In the genomic region with DNA sequence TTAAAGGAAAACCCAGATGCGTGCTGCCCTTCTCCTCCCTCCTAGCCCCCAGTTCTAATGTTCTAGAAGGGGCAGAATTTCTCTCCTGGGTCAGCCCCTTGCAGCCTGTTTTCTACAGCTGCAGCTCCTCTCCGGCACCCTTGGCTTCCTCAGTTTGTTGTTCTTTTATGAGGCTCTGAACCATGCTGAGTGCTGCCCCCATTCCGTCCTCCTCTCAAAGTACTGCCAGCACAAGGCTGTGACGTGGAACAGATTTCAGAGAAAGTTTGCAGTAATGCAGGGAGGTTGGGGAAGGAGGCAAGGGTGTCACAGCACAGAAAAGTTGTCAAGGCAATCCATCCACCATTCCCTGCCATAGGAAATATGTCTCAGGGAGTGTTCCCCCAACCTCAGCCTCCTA, we compare ENCODE assay signal across 15 cellular contexts.
DNase-seq lines count a peak whose midpoint lies in the region; ATAC-seq and TF ChIP-seq lines count a peak whose summit lies in the region.
"Had no signal": no experiment of that assay in that cellular context is flagged by ENCODE, and none has a peak within 500 bp of the region (broad histone marks: within the 10 kb centered on the region; RNA-seq: fewer than 3 reads in every experiment).

No MANE protein-coding gene starts in this region.

- H3K4me2 ChIP-seq in GM23248 (ENCODE audit: unreplicated experiment), result no peak overlapping the region

- H3K36me3 ChIP-seq in naive thymus-derived CD4-positive, alpha-beta T cell (ENCODE audit: control insufficient read depth in 2 of 3, insufficient read depth in 3 of 3, low read length in 3 of 3), result peaks cover 0 to 50% (median 23%) of the 10 kb centered on the region in 3 experiments
- H3K36me3 ChIP-seq in thyroid gland (no peaks in the 10 kb centered on the region), GM23248 (ENCODE audit: low read depth) (no peaks in the 10 kb centered on the region), H7 (replicated peaks; ENCODE audit: control insufficient read depth, insufficient read depth, low read length) (peaks cover 1% of the 10 kb centered on the region)

- no peaks in the 10 kb centered on the region for H3K9me3 Mint-ChIP-seq in activated CD8-positive, alpha-beta T cell treated with anti-CD3 and anti-CD28 coated beads, Interleukin-2, amount 10 ng/mL, durations not matched to agents 7 days and 5 days (ENCODE audit: insufficient read depth)
- no peaks in the 10 kb centered on the region for H3K9me3 Mint-ChIP-seq in effector memory CD8-positive, alpha-beta T cell
- no peaks in the 10 kb centered on the region for H3K9me3 Mint-ChIP-seq in naive thymus-derived CD4-positive, alpha-beta T cell
- H3K9me3 Mint-ChIP-seq in activated T-helper 2 cell treated with anti-CD3 and anti-CD28 coated beads, Interferon-gamma antibody, Interleukin-2, Interleukin-4, amounts not matched to agents 10 μg/mL and 5 μg/mL and 100 μg/mL, durations not matched to agents 14 hours and 24 hours and 36 hours, result no peaks in the 10 kb centered on the region
- H3K9me3 Mint-ChIP-seq: activated CD4-positive, alpha-beta memory T cell treated with anti-CD3 and anti-CD28 coated beads for 36 hours had no signal

- peaks cover 35 to 51% of the 10 kb centered on the region in 2 donors for H3K4me1 ChIP-seq in naive thymus-derived CD4-positive, alpha-beta T cell (ENCODE audit: control insufficient read depth in 2 of 2, insufficient read depth in 2 of 2, low read length in 2 of 2)
- peaks cover 67 to 87% of the 10 kb centered on the region in 2 donors for H3K4me1 ChIP-seq in thyroid gland
- H3K4me1 ChIP-seq in GM23248 (ENCODE audit: insufficient read depth), result 0 out of 2 replicates have a peak, but pooled peaks cover 11% of the 10 kb centered on the region

- TF ChIP-seq POLR2A in thyroid gland (IDR thresholded peaks at IDR 0.05), result peak in 1 of 2 donors; percentile 56

- CTCF ChIA-PET in activated CD8-positive, alpha-beta T cell treated with anti-CD3 and anti-CD28 coated beads, Interleukin-2, amount 10 ng/mL, durations not matched to agents 7 days and 5 days (lab: Charles Lee), result no interaction called here
- CTCF ChIA-PET in naive thymus-derived CD4-positive, alpha-beta T cell (lab: Charles Lee), result no interaction called here

- peaks cover 62% of the 10 kb centered on the region for H3K4me1 Mint-ChIP-seq in activated CD8-positive, alpha-beta T cell treated with anti-CD3 and anti-CD28 coated beads, Interleukin-2, amount 10 ng/mL, durations not matched to agents 7 days and 5 days (ENCODE audit: low read depth)
- peaks cover 78 to 80% of the 10 kb centered on the region in 2 donors for H3K4me1 Mint-ChIP-seq in effector memory CD8-positive, alpha-beta T cell (ENCODE audit: low read depth in 2 of 2)
- H3K4me1 Mint-ChIP-seq in naive thymus-derived CD4-positive, alpha-beta T cell, result peaks cover 38 to 57% (median 50%) of the 10 kb centered on the region in 7 donors
- peaks cover 51% of the 10 kb centered on the region for H3K4me1 Mint-ChIP-seq in activated T-helper 2 cell treated with anti-CD3 and anti-CD28 coated beads, Interferon-gamma antibody, Interleukin-2, Interleukin-4, amounts not matched to agents 10 μg/mL and 5 μg/mL and 100 μg/mL, durations not matched to agents 14 hours and 24 hours and 36 hours (ENCODE audit: low read depth)

- no peaks in the 10 kb centered on the region for H3K79me2 ChIP-seq in GM23248 (ENCODE audit: insufficient read depth)

- H3K4me3 ChIP-seq in naive thymus-derived CD4-positive, alpha-beta T cell (ENCODE audit: low read length), result no peak overlapping the region
- no peak overlapping the region for H3K4me3 ChIP-seq in thyroid gland (replicated peaks in 1 of 3)
- no peak overlapping the region for H3K4me3 ChIP-seq in GM23248
- no peak overlapping the region for H3K4me3 ChIP-seq in H7 (ENCODE audit: insufficient read depth, low read depth, low read length)

- H3K9me3 ChIP-seq in naive thymus-derived CD4-positive, alpha-beta T cell (ENCODE audit: control insufficient read depth in 2 of 3, low read length in 3 of 3), result no peaks in the 10 kb centered on the region
- H3K9me3 ChIP-seq in thyroid gland (no peaks in the 10 kb centered on the region), GM23248 (ENCODE audit: low read depth) (no peaks in the 10 kb centered on the region)

- peak overlapping the region; percentile 75 for H3K27ac Mint-ChIP-seq in activated CD8-positive, alpha-beta T cell treated with anti-CD3 and anti-CD28 coated beads, Interleukin-2, amount 10 ng/mL, durations not matched to agents 7 days and 5 days
- peak overlapping the region; percentile 87 to 94 for H3K27ac Mint-ChIP-seq in effector memory CD8-positive, alpha-beta T cell
- peak overlapping the region in 6 of 9 donors; percentile 13 to 51 (median 31) for H3K27ac Mint-ChIP-seq in naive thymus-derived CD4-positive, alpha-beta T cell
- no peak overlapping the region for H3K27ac Mint-ChIP-seq in activated T-helper 2 cell treated with anti-CD3 and anti-CD28 coated beads, Interferon-gamma antibody, Interleukin-2, Interleukin-4, amounts not matched to agents 10 μg/mL and 5 μg/mL and 100 μg/mL, durations not matched to agents 14 hours and 24 hours and 36 hours
- H3K27ac Mint-ChIP-seq: activated CD4-positive, alpha-beta memory T cell treated with anti-CD3 and anti-CD28 coated beads for 36 hours had no signal

- 38 to 48% methylated on average over 4 of the region's 4 CpGs for WGBS in thyroid gland, 2 donors
- 88 to 90% methylated on average over 4 of the region's 4 CpGs for WGBS in GM23248 (ENCODE audit: low coverage in 1 of 2, low lambda C conversion rate in 2 of 2, missing lambda C conversion rate in 2 of 2), 2 experiments

- no peaks in the 10 kb centered on the region for H3K27me3 ChIP-seq in naive thymus-derived CD4-positive, alpha-beta T cell (ENCODE audit: control insufficient read depth in 2 of 2, insufficient read depth in 2 of 2, low read length in 2 of 2)
- H3K27me3 ChIP-seq in thyroid gland, result no peaks in the 10 kb centered on the region
- no peaks in the 10 kb centered on the region for H3K27me3 ChIP-seq in GM23248 (replicated peaks; ENCODE audit: insufficient read depth)
- no peaks in the 10 kb centered on the region for H3K27me3 ChIP-seq in H7 (ENCODE audit: control insufficient read depth, insufficient read depth, low read length)

- intact Hi-C loops in naive thymus-derived CD4-positive, alpha-beta T cell (cut with micrococcal nuclease), result no loop called here
- intact Hi-C loops in thyroid gland (cut with DNase I), result no loop called here
- intact Hi-C loops in activated T-helper 2 cell treated with anti-CD3 and anti-CD28 coated beads, Interferon-gamma antibody, Interleukin-2, Interleukin-4, amounts not matched to agents 10 μg/mL and 5 μg/mL and 100 μg/mL, durations not matched to agents 14 hours and 24 hours and 36 hours (cut with micrococcal nuclease), result no loop called here

- no peak for TF ChIP-seq CTCF in thyroid gland (IDR thresholded peaks at IDR 0.05)

- H3K4me3 Mint-ChIP-seq in activated CD8-positive, alpha-beta T cell treated with anti-CD3 and anti-CD28 coated beads, Interleukin-2, amount 10 ng/mL, durations not matched to agents 7 days and 5 days, result no peak overlapping the region
- H3K4me3 Mint-ChIP-seq in effector memory CD8-positive, alpha-beta T cell, result peak overlapping the region; percentile 79 to 89
- H3K4me3 Mint-ChIP-seq in naive thymus-derived CD4-positive, alpha-beta T cell, result no peak overlapping the region
- no peak overlapping the region for H3K4me3 Mint-ChIP-seq in activated T-helper 2 cell treated with anti-CD3 and anti-CD28 coated beads, Interferon-gamma antibody, Interleukin-2, Interleukin-4, amounts not matched to agents 10 μg/mL and 5 μg/mL and 100 μg/mL, durations not matched to agents 14 hours and 24 hours and 36 hours (ENCODE audit: low read depth)
- H3K4me3 Mint-ChIP-seq: activated CD4-positive, alpha-beta memory T cell treated with anti-CD3 and anti-CD28 coated beads for 36 hours had no signal

- in situ Hi-C loops in GM23248 (cut with MboI), result no loop called here

- POLR2A ChIA-PET in activated CD8-positive, alpha-beta T cell treated with anti-CD3 and anti-CD28 coated beads, Interleukin-2, amount 10 ng/mL, durations not matched to agents 7 days and 5 days (lab: Charles Lee), result interaction anchor here (1.3 kb wide), 1 partner anchor 11 kb away, joined by 3 read pairs; no protein-coding TSS in a partner anchor
- POLR2A ChIA-PET in naive thymus-derived CD4-positive, alpha-beta T cell (lab: Charles Lee), result interaction anchor here (1.3 kb wide), 1 partner anchor 11 kb away, joined by 3 read pairs; no protein-coding TSS in a partner anchor

- peaks cover 83% of the 10 kb centered on the region for H3K36me3 Mint-ChIP-seq in activated CD8-positive, alpha-beta T cell treated with anti-CD3 and anti-CD28 coated beads, Interleukin-2, amount 10 ng/mL, durations not matched to agents 7 days and 5 days (ENCODE audit: low read depth)
- H3K36me3 Mint-ChIP-seq in effector memory CD8-positive, alpha-beta T cell (ENCODE audit: insufficient read depth), result peaks cover 70% of the 10 kb centered on the region
- peaks cover 8 to 37% (median 19%) of the 10 kb centered on the region in 5 donors for H3K36me3 Mint-ChIP-seq in naive thymus-derived CD4-positive, alpha-beta T cell
- peaks cover 85% of the 10 kb centered on the region for H3K36me3 Mint-ChIP-seq in activated T-helper 2 cell treated with anti-CD3 and anti-CD28 coated beads, Interferon-gamma antibody, Interleukin-2, Interleukin-4, amounts not matched to agents 10 μg/mL and 5 μg/mL and 100 μg/mL, durations not matched to agents 14 hours and 24 hours and 36 hours (ENCODE audit: low read depth)

- H3K27ac ChIP-seq in naive thymus-derived CD4-positive, alpha-beta T cell (ENCODE audit: low read depth, low read length), result no peak overlapping the region
- peak overlapping the region; percentile 76 to 96 (median 92) for H3K27ac ChIP-seq in thyroid gland
- no peak overlapping the region for H3K27ac ChIP-seq in GM23248
- H3K27ac ChIP-seq: C4-2B had no signal

- H3K9me2 ChIP-seq in GM23248 (ENCODE audit: insufficient read depth), result no peaks in the 10 kb centered on the region

- no peak overlapping the region for H2AFZ ChIP-seq in GM23248

- H3F3A ChIP-seq in GM23248 (ENCODE audit: insufficient read depth), result no peaks in the 10 kb centered on the region

- no peak for ATAC-seq in activated CD8-positive, alpha-beta T cell treated with anti-CD3 and anti-CD28 coated beads, Interleukin-2, amount 10 ng/mL, durations not matched to agents 7 days and 5 days
- no peak for ATAC-seq in effector memory CD8-positive, alpha-beta T cell (replicated peaks)
- ATAC-seq in naive thymus-derived CD4-positive, alpha-beta T cell, result no peak
- ATAC-seq: left lobe of liver had no signal

- no peak for DNase-seq in activated CD8-positive, alpha-beta T cell treated with anti-CD3 and anti-CD28 coated beads, Interleukin-2, amount 10 ng/mL, durations not matched to agents 7 days and 5 days
- DNase-seq in effector memory CD8-positive, alpha-beta T cell, result no peak
- no peak for DNase-seq in naive thymus-derived CD4-positive, alpha-beta T cell
- DNase-seq in thyroid gland (peak; percentile 77 to 80), GM23248 (no peak), H7 (no peak)
- DNase-seq in activated T-helper 2 cell treated with anti-CD3 and anti-CD28 coated beads, Interferon-gamma antibody, Interleukin-2, Interleukin-4, amounts not matched to agents 10 μg/mL and 5 μg/mL and 100 μg/mL, durations not matched to agents 14 hours and 24 hours and 36 hours (ENCODE audit: low spot score), result no peak
- DNase-seq: activated CD4-positive, alpha-beta memory T cell treated with anti-CD3 and anti-CD28 coated beads for 36 hours; activated naive CD4-positive, alpha-beta T cell treated with anti-CD3 and anti-CD28 coated beads, Interleukin-2, amount 50 U/mL, for 16 hours; Kasumi-1; NCI-H1694; NCI-H748 treated with DMSO at 0.1 percent for 48 hours; T1000 had no signal

- H3K9ac ChIP-seq in GM23248, result no peak overlapping the region

- H4K20me1 ChIP-seq in GM23248 (ENCODE audit: insufficient read depth), result no peaks in the 10 kb centered on the region

- H3K27me3 Mint-ChIP-seq in activated CD8-positive, alpha-beta T cell treated with anti-CD3 and anti-CD28 coated beads, Interleukin-2, amount 10 ng/mL, durations not matched to agents 7 days and 5 days (ENCODE audit: low read depth), result no peaks in the 10 kb centered on the region
- no peaks in the 10 kb centered on the region for H3K27me3 Mint-ChIP-seq in effector memory CD8-positive, alpha-beta T cell
- H3K27me3 Mint-ChIP-seq in naive thymus-derived CD4-positive, alpha-beta T cell, result no peaks in the 10 kb centered on the region
- H3K27me3 Mint-ChIP-seq in activated T-helper 2 cell treated with anti-CD3 and anti-CD28 coated beads, Interferon-gamma antibody, Interleukin-2, Interleukin-4, amounts not matched to agents 10 μg/mL and 5 μg/mL and 100 μg/mL, durations not matched to agents 14 hours and 24 hours and 36 hours (ENCODE audit: low read depth), result no peaks in the 10 kb centered on the region
- H3K27me3 Mint-ChIP-seq: activated CD4-positive, alpha-beta memory T cell treated with anti-CD3 and anti-CD28 coated beads for 36 hours had no signal

Comparison
In these comparisons a context has a peak if more than half of its experiments do, and no peak if none do; other contexts are left out.
1. DNase-seq: peak in thyroid gland (2 of 2); none in activated CD8-positive, alpha-beta T cell treated with anti-CD3 and anti-CD28 coated beads, Interleukin-2, amount 10 ng/mL, durations not matched to agents 7 days and 5 days (single experiment), effector memory CD8-positive, alpha-beta T cell (0 of 3), naive thymus-derived CD4-positive, alpha-beta T cell (0 of 9), GM23248 (single experiment), activated T-helper 2 cell treated with anti-CD3 and anti-CD28 coated beads, Interferon-gamma antibody, Interleukin-2, Interleukin-4, amounts not matched to agents 10 μg/mL and 5 μg/mL and 100 μg/mL, durations not matched to agents 14 hours and 24 hours and 36 hours (single experiment) and H7 (single experiment).
2. H3K4me3 Mint-ChIP-seq: peak in effector memory CD8-positive, alpha-beta T cell (2 of 2); none in activated CD8-positive, alpha-beta T cell treated with anti-CD3 and anti-CD28 coated beads, Interleukin-2, amount 10 ng/mL, durations not matched to agents 7 days and 5 days (single experiment), naive thymus-derived CD4-positive, alpha-beta T cell (0 of 10) and activated T-helper 2 cell treated with anti-CD3 and anti-CD28 coated beads, Interferon-gamma antibody, Interleukin-2, Interleukin-4, amounts not matched to agents 10 μg/mL and 5 μg/mL and 100 μg/mL, durations not matched to agents 14 hours and 24 hours and 36 hours (single experiment).
3. H3K27ac ChIP-seq: peak in thyroid gland (3 of 3); none in naive thymus-derived CD4-positive, alpha-beta T cell (single experiment) and GM23248 (single experiment).